Comparison of ENCODE assay signal across 6 cellular contexts in the genomic region with DNA sequence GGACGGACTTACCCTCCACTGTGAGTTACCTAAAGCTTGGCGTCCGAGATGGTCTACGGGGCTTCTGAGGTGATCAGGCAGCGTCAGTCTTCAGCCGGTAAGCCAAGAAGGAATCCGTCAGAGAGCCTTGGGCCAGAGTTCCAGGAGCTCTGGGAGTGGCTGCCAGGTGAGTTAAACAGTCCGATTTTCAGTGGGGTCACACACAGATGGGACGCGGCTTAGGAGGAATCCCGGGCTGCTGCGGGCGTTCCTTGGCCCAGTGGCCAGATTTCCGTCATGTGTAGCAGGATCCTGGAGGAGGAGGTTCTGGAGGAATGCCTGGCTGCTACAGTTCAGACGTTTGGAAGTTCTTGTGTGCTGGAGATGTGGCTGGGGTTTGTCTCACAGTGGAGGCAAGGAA.
DNase-seq lines count a peak whose midpoint lies in the region; ATAC-seq, FAIRE-seq and TF ChIP-seq lines count a peak whose summit lies in the region.
"Not testable (repeated sequence)": the region's sequence is repeated elsewhere in the genome, so short reads cannot be mapped to it uniquely, and the experiment has no call there.

No MANE protein-coding gene starts in this region.

- H3K4me1 Mint-ChIP-seq in WTC11, result peaks cover 75% of the 10 kb centered on the region

- ATAC-seq in WTC11, result not testable (repeated sequence)

- intact Hi-C loops in kidney (cut with DNase I), result not testable (repeated sequence)

- peak overlapping the region; percentile 66 for H3K4me3 Mint-ChIP-seq in WTC11

- peak overlapping the region; percentile 85; the same call in 1 of the 2 replicates for H3K27ac ChIP-seq in HUES6 (ENCODE audit: low read depth, low read length)
- not testable (repeated sequence) for H3K27ac ChIP-seq in kidney (ENCODE audit: low read depth in 2 of 2, low read length in 2 of 2)

- peak overlapping the region; percentile 45 for H3K4me3 ChIP-seq in H7 (ENCODE audit: insufficient read depth, low read depth, low read length)
- H3K4me3 ChIP-seq in HUES6 (ENCODE audit: low read depth, low read length), result peak overlapping the region; percentile 73
- peak overlapping the region; percentile 35 for H3K4me3 ChIP-seq in iPS-11a (ENCODE audit: low read depth, low read length)
- H3K4me3 ChIP-seq in iPS-18c (ENCODE audit: insufficient read depth, low read depth, low read length), result peak overlapping the region; percentile 38
- not testable (repeated sequence) for H3K4me3 ChIP-seq in kidney (ENCODE audit: low read length in 2 of 2)

- not testable (repeated sequence) for H3K36me3 ChIP-seq in H7 (replicated peaks; ENCODE audit: control insufficient read depth, insufficient read depth, low read length); kidney (ENCODE audit: control insufficient read depth in 1 of 2, insufficient read depth in 2 of 2, low read length in 2 of 2)
- peaks cover 34% of the 10 kb centered on the region for H3K36me3 ChIP-seq in HUES6 (ENCODE audit: control insufficient read depth, insufficient read depth, low read length)

- H3K9ac ChIP-seq in HUES6 (ENCODE audit: low read length), result peak overlapping the region; percentile 96
- not testable (repeated sequence) for H3K9ac ChIP-seq in kidney (ENCODE audit: low read length in 2 of 2)

- not testable (repeated sequence) for TF ChIP-seq CTCF in WTC11 (IDR thresholded peaks at IDR 0.05); kidney (IDR thresholded peaks at IDR 0.05; ENCODE audit: borderline replicate concordance, extremely low read depth, insufficient read depth)

- peak overlapping the region; percentile 36; the same call in 1 of the 2 replicates for H3K27ac Mint-ChIP-seq in WTC11

- CTCF ChIA-PET in WTC11 (lab: Charles Lee), result not testable (repeated sequence)

- H3K9me3 ChIP-seq in HUES6 (ENCODE audit: control insufficient read depth, insufficient read depth, low read depth, low read length); iPS-18c (ENCODE audit: control insufficient read depth, insufficient read depth, low read length); kidney (ENCODE audit: control insufficient read depth in 1 of 2, low read length in 2 of 2): not testable (repeated sequence)

- H3K36me3 Mint-ChIP-seq in WTC11, result peaks cover 46% of the 10 kb centered on the region

- POLR2A ChIA-PET in WTC11 (lab: Charles Lee), result not testable (repeated sequence)

- not testable (repeated sequence) for H3K27me3 Mint-ChIP-seq in WTC11 (ENCODE audit: low read depth)

- H3K4me1 ChIP-seq in HUES6 (ENCODE audit: control insufficient read depth, insufficient read depth, low read length), result peaks cover 26% of the 10 kb centered on the region
- not testable (repeated sequence) for H3K4me1 ChIP-seq in kidney (ENCODE audit: control insufficient read depth in 1 of 2, insufficient read depth in 1 of 2, low read depth in 1 of 2, low read length in 2 of 2)

- peaks cover 27% of the 10 kb centered on the region for H3K9me3 Mint-ChIP-seq in WTC11

- not testable (repeated sequence) for H3K27me3 ChIP-seq in H7 (ENCODE audit: control insufficient read depth, insufficient read depth, low read length); HUES6 (ENCODE audit: control insufficient read depth, insufficient read depth, low read length)

- not testable (repeated sequence) for FAIRE-seq in kidney (lab: Jason Lieb, UNC)

- not testable (repeated sequence) for DNase-seq in H7; WTC11 (ENCODE audit: low spot score)
- DNase-seq in kidney, result peak; percentile 39
